ENCODE assay signal across 11 cellular contexts in the genomic region with DNA sequence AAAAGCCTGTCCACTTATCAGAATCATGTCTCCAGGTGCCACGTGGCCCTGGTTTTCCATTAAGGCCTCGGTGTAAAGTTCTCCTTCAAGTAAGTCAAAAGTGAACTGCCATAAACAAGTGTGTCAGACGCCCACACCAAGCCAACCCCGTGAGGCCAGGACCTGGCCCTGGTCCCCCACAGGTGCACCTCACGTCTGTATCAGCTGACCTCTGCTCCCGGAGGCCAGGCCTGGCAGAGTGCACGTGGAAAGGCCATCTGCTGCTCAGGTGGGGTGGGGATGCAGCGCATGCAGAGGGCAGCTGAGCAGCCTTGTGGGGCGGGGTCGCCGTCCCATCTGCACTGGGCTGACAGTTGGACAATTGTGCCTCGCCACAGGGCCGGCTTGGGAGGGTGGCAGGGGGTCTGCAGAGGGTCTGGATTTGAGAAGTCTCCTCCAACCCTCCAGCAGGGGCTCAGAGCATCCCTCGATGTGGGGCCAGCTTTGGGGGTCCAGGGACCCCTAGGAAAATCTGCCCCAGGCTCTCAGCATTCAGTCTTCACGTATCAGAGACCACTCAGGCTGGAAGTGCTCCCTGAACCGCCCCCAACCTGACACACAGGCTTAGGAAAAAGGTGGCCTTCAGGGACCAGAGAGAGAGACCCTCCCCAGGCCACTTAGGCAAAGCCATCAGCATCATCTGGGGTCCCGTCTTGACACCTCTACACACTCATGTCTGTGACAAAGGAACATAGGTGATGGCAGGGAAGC. TPM values are rescaled to one million over a fixed set of nuclear protein-coding genes. Genes with fewer than 3 reads are reported as not detected.
DNase-seq lines count a peak whose midpoint lies in the region; ATAC-seq and TF ChIP-seq lines count a peak whose summit lies in the region.
"Had no signal": no experiment of that assay in that cellular context is flagged by ENCODE, and none has a peak within 500 bp of the region (broad histone marks: within the 10 kb centered on the region; RNA-seq: fewer than 3 reads in every experiment).

No MANE protein-coding gene starts in this region.

- no peak overlapping the region for H3K4me3 ChIP-seq in stomach

- peak overlapping the region; percentile 25 for H3K27ac Mint-ChIP-seq in activated CD4-positive, alpha-beta T cell treated with anti-CD3 and anti-CD28 coated beads for 36 hours
- no peak overlapping the region for H3K27ac Mint-ChIP-seq in activated CD4-positive, alpha-beta T cell treated with anti-CD3 and anti-CD28 coated beads, Interleukin-2, amount 10 ng/mL, durations not matched to agents 7 days and 5 days
- peak overlapping the region; percentile 44 for H3K27ac Mint-ChIP-seq in activated T-helper 1 cell treated with anti-CD3 and anti-CD28 coated beads, Interleukin-12 subunit alpha, Interleukin-12 subunit beta, Interleukin-2, Interleukin-4 antibody, amounts not matched to agents 30 ng/mL and 10 ng/mL and 1 ng/mL, durations not matched to agents 14 hours and 24 hours and 36 hours
- H3K27ac Mint-ChIP-seq: nephron progenitor cell had no signal

- H3K27me3 ChIP-seq in stomach: no peaks in the 10 kb centered on the region

- peaks cover 29 to 71% (median 47%) of the 10 kb centered on the region in 4 donors for H3K4me1 ChIP-seq in stomach

- no peak for ATAC-seq in activated CD4-positive, alpha-beta T cell treated with anti-CD3 and anti-CD28 coated beads for 36 hours
- ATAC-seq in left colon (no peak), HG03175 (IDR thresholded peaks at IDR 0.05; ENCODE audit: unreplicated experiment) (no peak)

- H3K36me3 ChIP-seq in stomach: peaks cover 0 to 4% (median 0%) of the 10 kb centered on the region in 4 donors

- H3K4me3 Mint-ChIP-seq in activated CD4-positive, alpha-beta T cell treated with anti-CD3 and anti-CD28 coated beads for 36 hours: peak overlapping the region; percentile 80
- H3K4me3 Mint-ChIP-seq in activated CD4-positive, alpha-beta T cell treated with anti-CD3 and anti-CD28 coated beads, Interleukin-2, amount 10 ng/mL, durations not matched to agents 7 days and 5 days: no peak overlapping the region
- peak overlapping the region; percentile 89 for H3K4me3 Mint-ChIP-seq in activated T-helper 1 cell treated with anti-CD3 and anti-CD28 coated beads, Interleukin-12 subunit alpha, Interleukin-12 subunit beta, Interleukin-2, Interleukin-4 antibody, amounts not matched to agents 30 ng/mL and 10 ng/mL and 1 ng/mL, durations not matched to agents 14 hours and 24 hours and 36 hours

- CTCF ChIA-PET in activated CD4-positive, alpha-beta T cell treated with anti-CD3 and anti-CD28 coated beads for 36 hours (lab: Charles Lee): interaction anchor here (0.5 kb wide), 1 partner anchor 59 kb away, joined by 3 read pairs; no protein-coding TSS in a partner anchor
- CTCF ChIA-PET in activated CD4-positive, alpha-beta T cell treated with anti-CD3 and anti-CD28 coated beads, Interleukin-2, amount 10 ng/mL, durations not matched to agents 7 days and 5 days (lab: Charles Lee): no interaction called here

- H3K36me3 Mint-ChIP-seq in activated CD4-positive, alpha-beta T cell treated with anti-CD3 and anti-CD28 coated beads for 36 hours (ENCODE audit: low read depth): peaks cover 27% of the 10 kb centered on the region
- H3K36me3 Mint-ChIP-seq in activated CD4-positive, alpha-beta T cell treated with anti-CD3 and anti-CD28 coated beads, Interleukin-2, amount 10 ng/mL, durations not matched to agents 7 days and 5 days (ENCODE audit: low read depth): peaks cover 8% of the 10 kb centered on the region
- peaks cover 14% of the 10 kb centered on the region for H3K36me3 Mint-ChIP-seq in activated T-helper 1 cell treated with anti-CD3 and anti-CD28 coated beads, Interleukin-12 subunit alpha, Interleukin-12 subunit beta, Interleukin-2, Interleukin-4 antibody, amounts not matched to agents 30 ng/mL and 10 ng/mL and 1 ng/mL, durations not matched to agents 14 hours and 24 hours and 36 hours (ENCODE audit: low read depth)

- intact Hi-C loops in activated CD4-positive, alpha-beta T cell treated with anti-CD3 and anti-CD28 coated beads for 36 hours (cut with DNase I, micrococcal nuclease): no loop called here
- intact Hi-C loops in activated T-helper 1 cell treated with anti-CD3 and anti-CD28 coated beads, Interleukin-12 subunit alpha, Interleukin-12 subunit beta, Interleukin-2, Interleukin-4 antibody, amounts not matched to agents 30 ng/mL and 10 ng/mL and 1 ng/mL, durations not matched to agents 14 hours and 24 hours and 36 hours (cut with micrococcal nuclease): no loop called here
- intact Hi-C loops in left colon (cut with DNase I, micrococcal nuclease) (no loop called here), stomach (cut with DNase I; ENCODE audit: low total_unique reads) (no loop called here)

- no peak overlapping the region for H3K27ac ChIP-seq in stomach
- H3K27ac ChIP-seq: KMS-11 had no signal

- TF ChIP-seq CTCF in stomach (IDR thresholded peaks at IDR 0.05): no peak

- H3K9me3 Mint-ChIP-seq in activated CD4-positive, alpha-beta T cell treated with anti-CD3 and anti-CD28 coated beads for 36 hours (ENCODE audit: low read depth): no peaks in the 10 kb centered on the region
- H3K9me3 Mint-ChIP-seq in activated CD4-positive, alpha-beta T cell treated with anti-CD3 and anti-CD28 coated beads, Interleukin-2, amount 10 ng/mL, durations not matched to agents 7 days and 5 days: no peaks in the 10 kb centered on the region
- no peaks in the 10 kb centered on the region for H3K9me3 Mint-ChIP-seq in activated T-helper 1 cell treated with anti-CD3 and anti-CD28 coated beads, Interleukin-12 subunit alpha, Interleukin-12 subunit beta, Interleukin-2, Interleukin-4 antibody, amounts not matched to agents 30 ng/mL and 10 ng/mL and 1 ng/mL, durations not matched to agents 14 hours and 24 hours and 36 hours
- H3K9me3 Mint-ChIP-seq: nephron progenitor cell had no signal

- peak; percentile 6 for DNase-seq in activated CD4-positive, alpha-beta T cell treated with anti-CD3 and anti-CD28 coated beads for 36 hours
- no peak for DNase-seq in activated CD4-positive, alpha-beta T cell treated with anti-CD3 and anti-CD28 coated beads, Interleukin-2, amount 10 ng/mL, durations not matched to agents 7 days and 5 days
- no peak for DNase-seq in activated T-helper 1 cell treated with anti-CD3 and anti-CD28 coated beads, Interleukin-12 subunit alpha, Interleukin-12 subunit beta, Interleukin-2, Interleukin-4 antibody, amounts not matched to agents 30 ng/mL and 10 ng/mL and 1 ng/mL, durations not matched to agents 14 hours and 24 hours and 36 hours (ENCODE audit: low spot score)
- DNase-seq in left colon (peak; percentile 19 to 25), stomach (peak; percentile 26), T1000 (lab: John Stamatoyannopoulos, UW) (no peak), 8988T (no peak)
- DNase-seq: nephron progenitor cell; stimulated activated naive CD4-positive, alpha-beta T cell had no signal

- TF ChIP-seq POLR2A in stomach (IDR thresholded peaks at IDR 0.05): no peak

- H3K27me3 Mint-ChIP-seq in activated CD4-positive, alpha-beta T cell treated with anti-CD3 and anti-CD28 coated beads for 36 hours: no peaks in the 10 kb centered on the region
- no peaks in the 10 kb centered on the region for H3K27me3 Mint-ChIP-seq in activated CD4-positive, alpha-beta T cell treated with anti-CD3 and anti-CD28 coated beads, Interleukin-2, amount 10 ng/mL, durations not matched to agents 7 days and 5 days
- H3K27me3 Mint-ChIP-seq in activated T-helper 1 cell treated with anti-CD3 and anti-CD28 coated beads, Interleukin-12 subunit alpha, Interleukin-12 subunit beta, Interleukin-2, Interleukin-4 antibody, amounts not matched to agents 30 ng/mL and 10 ng/mL and 1 ng/mL, durations not matched to agents 14 hours and 24 hours and 36 hours (ENCODE audit: insufficient read depth): no peaks in the 10 kb centered on the region

- 65 to 72% (median 69%) methylated on average over 10 to 17 of the region's 17 CpGs for WGBS in stomach, 5 donors

- peaks cover 28% of the 10 kb centered on the region for H3K4me1 Mint-ChIP-seq in activated CD4-positive, alpha-beta T cell treated with anti-CD3 and anti-CD28 coated beads for 36 hours
- H3K4me1 Mint-ChIP-seq in activated CD4-positive, alpha-beta T cell treated with anti-CD3 and anti-CD28 coated beads, Interleukin-2, amount 10 ng/mL, durations not matched to agents 7 days and 5 days: peaks cover 25% of the 10 kb centered on the region
- peaks cover 14% of the 10 kb centered on the region for H3K4me1 Mint-ChIP-seq in activated T-helper 1 cell treated with anti-CD3 and anti-CD28 coated beads, Interleukin-12 subunit alpha, Interleukin-12 subunit beta, Interleukin-2, Interleukin-4 antibody, amounts not matched to agents 30 ng/mL and 10 ng/mL and 1 ng/mL, durations not matched to agents 14 hours and 24 hours and 36 hours (ENCODE audit: low read depth)

- POLR2A ChIA-PET in activated CD4-positive, alpha-beta T cell treated with anti-CD3 and anti-CD28 coated beads for 36 hours (lab: Charles Lee): no interaction called here
- POLR2A ChIA-PET in activated CD4-positive, alpha-beta T cell treated with anti-CD3 and anti-CD28 coated beads, Interleukin-2, amount 10 ng/mL, durations not matched to agents 7 days and 5 days (lab: Charles Lee): no interaction called here

- no peak for TF ChIP-seq EP300 in stomach (IDR thresholded peaks at IDR 0.05)

- no peaks in the 10 kb centered on the region for H3K9me3 ChIP-seq in stomach

RNA-seq across cellular contexts. Expression of a gene that starts 3.0 kb away (rescaled TPM):
- total RNA-seq in activated CD4-positive, alpha-beta T cell treated with anti-CD3 and anti-CD28 coated beads for 36 hours: 10 to 100 TPM; 46.1 to 50.0 TPM
- 10 to 100 TPM; 43.8 to 46.8 TPM for total RNA-seq in activated CD4-positive, alpha-beta T cell treated with anti-CD3 and anti-CD28 coated beads, Interleukin-2, amount 10 ng/mL, durations not matched to agents 7 days and 5 days
- 104 and 105 TPM in 2 replicates for total RNA-seq in activated T-helper 1 cell treated with anti-CD3 and anti-CD28 coated beads, Interleukin-12 subunit alpha, Interleukin-12 subunit beta, Interleukin-2, Interleukin-4 antibody, amounts not matched to agents 30 ng/mL and 10 ng/mL and 1 ng/mL, durations not matched to agents 14 hours and 24 hours and 36 hours
- total RNA-seq in left colon (10 to 100 TPM; 18.2 to 18.9 TPM), stomach (10 to 100 TPM in 1 of 5 donors, 1 to 10 TPM in 4; 3.1 to 23.3 (median 3.9) TPM)
- 1 to 10 TPM; 2.9 to 9.9 (median 6.7) TPM for polyA plus RNA-seq in stomach

Comparison
In these comparisons a context has a peak if more than half of its experiments do, and no peak if none do; other contexts are left out.
1. DNase-seq: peak in activated CD4-positive, alpha-beta T cell treated with anti-CD3 and anti-CD28 coated beads for 36 hours (single experiment), left colon (2 of 2) and stomach (single experiment); none in activated CD4-positive, alpha-beta T cell treated with anti-CD3 and anti-CD28 coated beads, Interleukin-2, amount 10 ng/mL, durations not matched to agents 7 days and 5 days (single experiment), activated T-helper 1 cell treated with anti-CD3 and anti-CD28 coated beads, Interleukin-12 subunit alpha, Interleukin-12 subunit beta, Interleukin-2, Interleukin-4 antibody, amounts not matched to agents 30 ng/mL and 10 ng/mL and 1 ng/mL, durations not matched to agents 14 hours and 24 hours and 36 hours (single experiment), T1000 (single experiment) and 8988T (single experiment).